Comparison of ENCODE assay signal across 8 cellular contexts in the genomic region with DNA sequence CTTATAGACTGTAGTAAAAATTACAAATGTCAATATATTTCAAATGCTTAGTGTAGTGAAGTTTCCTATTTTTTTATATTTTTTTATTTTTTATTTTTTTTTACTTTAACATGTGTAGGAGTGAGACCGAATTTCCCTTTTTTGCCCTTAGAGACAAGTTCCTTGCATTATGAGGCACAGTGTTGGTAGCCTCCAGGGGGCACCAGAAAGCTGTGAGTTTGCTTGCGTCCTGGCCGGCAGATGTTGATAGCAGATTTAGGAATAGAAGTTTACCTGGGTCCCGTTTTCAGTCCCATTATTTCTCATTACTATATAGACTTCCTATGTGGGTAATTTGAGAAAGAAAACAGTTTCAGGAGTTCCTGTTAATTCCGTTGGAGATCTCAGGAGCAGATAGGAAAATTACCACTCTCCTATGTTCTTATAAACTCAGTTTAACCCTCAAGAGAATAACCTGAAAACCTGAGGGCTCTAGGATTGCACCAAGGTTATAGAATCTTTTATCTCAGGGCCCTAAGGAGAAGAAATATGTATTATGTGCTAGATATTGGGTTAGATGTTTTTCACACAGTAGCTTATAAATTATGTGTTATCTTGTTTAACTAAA.
A peak's percentile ranks its signal among the peaks of the same experiment; 100 is the strongest.
DNase-seq lines count a peak whose midpoint lies in the region; ATAC-seq and TF ChIP-seq lines count a peak whose summit lies in the region.

No MANE protein-coding gene starts in this region.

- H3K4me1 ChIP-seq in DOHH2 (ENCODE audit: control insufficient read depth, low read length), result no peaks in the 10 kb centered on the region; the same call in 1 of the 2 replicates
- no peaks in the 10 kb centered on the region for H3K4me1 ChIP-seq in NT2/D1 (ENCODE audit: insufficient read depth, insufficient read length)
- H3K4me1 ChIP-seq in gastrocnemius medialis, result no peaks in the 10 kb centered on the region

- H3K27ac Mint-ChIP-seq in stimulated activated effector memory CD8-positive, alpha-beta T cell treated with anti-CD3 and anti-CD28 coated beads, Interleukin-12 subunit alpha, Interleukin-12 subunit beta, amount 100 ng/mL, for 72 hours, result no peak overlapping the region

- no peaks in the 10 kb centered on the region for H3K9me3 Mint-ChIP-seq in stimulated activated effector memory CD8-positive, alpha-beta T cell treated with anti-CD3 and anti-CD28 coated beads, Interleukin-12 subunit alpha, Interleukin-12 subunit beta, amount 100 ng/mL, for 72 hours

- H3K4me2 ChIP-seq in DOHH2 (ENCODE audit: low read length), result no peak overlapping the region

- TF ChIP-seq POLR2A in gastrocnemius medialis (IDR thresholded peaks at IDR 0.05), result no peak

- H4K20me1 ChIP-seq in DOHH2 (ENCODE audit: control insufficient read depth, insufficient read depth, low read depth, low read length), result no peaks in the 10 kb centered on the region

- no peaks in the 10 kb centered on the region for H3K9me2 ChIP-seq in DOHH2 (replicated peaks; ENCODE audit: control insufficient read depth, low read length)

- H3K27ac ChIP-seq in DOHH2 (ENCODE audit: low read depth, low read length) (no peak overlapping the region), gastrocnemius medialis (no peak overlapping the region)

- DNase-seq in NT2/D1 (ENCODE audit: low read depth, low spot score), result peak; percentile 71
- peak; percentile 46 for DNase-seq in activated naive CD4-positive, alpha-beta T cell treated with anti-CD3 and anti-CD28 coated beads, Interleukin-2, amount 50 U/mL, for 16 hours
- DNase-seq in left cardiac atrium, result peak; percentile 79
- DNase-seq in gastrocnemius medialis, result peak; percentile 48 to 65
- DNase-seq in stimulated activated effector memory CD8-positive, alpha-beta T cell treated with anti-CD3 and anti-CD28 coated beads, Interleukin-12 subunit alpha, Interleukin-12 subunit beta, amount 100 ng/mL, for 72 hours (ENCODE audit: low spot score in 2 of 2), result no peak

- intact Hi-C loops in left cardiac atrium (cut with DNase I), result loop anchor here (2.0 to 10.0 kb wide), 3 partner anchors 193 to 329 kb away; no protein-coding TSS in a partner anchor
- intact Hi-C loops in gastrocnemius medialis (cut with DNase I; ENCODE audit: low total_unique reads), result loop anchor here (1.0 kb wide), 1 partner anchor 329 kb away; no protein-coding TSS in a partner anchor

- H3K4me3 Mint-ChIP-seq in stimulated activated effector memory CD8-positive, alpha-beta T cell treated with anti-CD3 and anti-CD28 coated beads, Interleukin-12 subunit alpha, Interleukin-12 subunit beta, amount 100 ng/mL, for 72 hours, result no peak overlapping the region

- TF ChIP-seq CTCF in DOHH2 (IDR thresholded peaks at IDR 0.05; ENCODE audit: low read depth, low read length, poor library complexity, severe bottlenecking) (peak; percentile 61), gastrocnemius medialis (IDR thresholded peaks at IDR 0.05 in 4 of 5, conservative IDR thresholded peaks at IDR 0.05 in 1 of 5) (peak; percentile 45 to 75 (median 71))

- H3K36me3 Mint-ChIP-seq in stimulated activated effector memory CD8-positive, alpha-beta T cell treated with anti-CD3 and anti-CD28 coated beads, Interleukin-12 subunit alpha, Interleukin-12 subunit beta, amount 100 ng/mL, for 72 hours, result no peaks in the 10 kb centered on the region

- H3K9me3 ChIP-seq in DOHH2 (ENCODE audit: control insufficient read depth, insufficient read depth, low read length) (no peaks in the 10 kb centered on the region), NT2/D1 (ENCODE audit: insufficient read depth, low read length) (no peaks in the 10 kb centered on the region), gastrocnemius medialis (no peaks in the 10 kb centered on the region)

- no peaks in the 10 kb centered on the region for H3K4me1 Mint-ChIP-seq in stimulated activated effector memory CD8-positive, alpha-beta T cell treated with anti-CD3 and anti-CD28 coated beads, Interleukin-12 subunit alpha, Interleukin-12 subunit beta, amount 100 ng/mL, for 72 hours

- H3K4me3 ChIP-seq in DOHH2 (ENCODE audit: low read length), result no peak overlapping the region
- no peak overlapping the region for H3K4me3 ChIP-seq in NT2/D1 (ENCODE audit: insufficient read length, low read depth)
- H3K4me3 ChIP-seq in gastrocnemius medialis, result no peak overlapping the region

- in situ Hi-C loops in gastrocnemius medialis (cut with MboI; ENCODE audit: low sequenced_read_pairs in 4 of 4), result loop anchor here (5.0 to 25.0 kb wide), 5 partner anchors 210 to 333 kb away; no protein-coding TSS in a partner anchor

- ATAC-seq in GM21381 (IDR thresholded peaks at IDR 0.05; ENCODE audit: unreplicated experiment) (peak; percentile 71), HG03575 (IDR thresholded peaks at IDR 0.05; ENCODE audit: extremely low read depth, insufficient number of reproducible peaks, low FRiP score, unreplicated experiment) (peak; percentile 48), left cardiac atrium (peak; percentile 77), gastrocnemius medialis (peak; percentile 54 to 81)
- no peak for ATAC-seq in stimulated activated effector memory CD8-positive, alpha-beta T cell treated with anti-CD3 and anti-CD28 coated beads, Interleukin-12 subunit alpha, Interleukin-12 subunit beta, amount 100 ng/mL, for 72 hours

- H3K9ac ChIP-seq in NT2/D1 (ENCODE audit: insufficient read length, low read depth), result no peak overlapping the region

- H3K36me3 ChIP-seq in DOHH2 (ENCODE audit: control insufficient read depth, low read length) (no peaks in the 10 kb centered on the region), NT2/D1 (ENCODE audit: insufficient read depth, insufficient read length, low read length) (no peaks in the 10 kb centered on the region), gastrocnemius medialis (no peaks in the 10 kb centered on the region)

- no peaks in the 10 kb centered on the region for H3K79me2 ChIP-seq in DOHH2 (ENCODE audit: control insufficient read depth, low read length)

- H3K27me3 ChIP-seq in DOHH2 (ENCODE audit: control insufficient read depth, low read length) (peaks cover 6% of the 10 kb centered on the region; the same call in 1 of the 2 replicates), NT2/D1 (ENCODE audit: insufficient read depth, insufficient read length) (no peaks in the 10 kb centered on the region), gastrocnemius medialis (no peaks in the 10 kb centered on the region)

- no peaks in the 10 kb centered on the region for H3F3A ChIP-seq in DOHH2 (ENCODE audit: control insufficient read depth, insufficient read depth)

Comparison
In these comparisons a context has a peak if more than half of its experiments do, and no peak if none do; other contexts are left out.
1. DNase-seq: peak in NT2/D1 (single experiment), activated naive CD4-positive, alpha-beta T cell treated with anti-CD3 and anti-CD28 coated beads, Interleukin-2, amount 50 U/mL, for 16 hours (single experiment), left cardiac atrium (single experiment) and gastrocnemius medialis (2 of 2); none in stimulated activated effector memory CD8-positive, alpha-beta T cell treated with anti-CD3 and anti-CD28 coated beads, Interleukin-12 subunit alpha, Interleukin-12 subunit beta, amount 100 ng/mL, for 72 hours (0 of 2).